8 cellular contexts compared by ENCODE assay signal in the genomic region with DNA sequence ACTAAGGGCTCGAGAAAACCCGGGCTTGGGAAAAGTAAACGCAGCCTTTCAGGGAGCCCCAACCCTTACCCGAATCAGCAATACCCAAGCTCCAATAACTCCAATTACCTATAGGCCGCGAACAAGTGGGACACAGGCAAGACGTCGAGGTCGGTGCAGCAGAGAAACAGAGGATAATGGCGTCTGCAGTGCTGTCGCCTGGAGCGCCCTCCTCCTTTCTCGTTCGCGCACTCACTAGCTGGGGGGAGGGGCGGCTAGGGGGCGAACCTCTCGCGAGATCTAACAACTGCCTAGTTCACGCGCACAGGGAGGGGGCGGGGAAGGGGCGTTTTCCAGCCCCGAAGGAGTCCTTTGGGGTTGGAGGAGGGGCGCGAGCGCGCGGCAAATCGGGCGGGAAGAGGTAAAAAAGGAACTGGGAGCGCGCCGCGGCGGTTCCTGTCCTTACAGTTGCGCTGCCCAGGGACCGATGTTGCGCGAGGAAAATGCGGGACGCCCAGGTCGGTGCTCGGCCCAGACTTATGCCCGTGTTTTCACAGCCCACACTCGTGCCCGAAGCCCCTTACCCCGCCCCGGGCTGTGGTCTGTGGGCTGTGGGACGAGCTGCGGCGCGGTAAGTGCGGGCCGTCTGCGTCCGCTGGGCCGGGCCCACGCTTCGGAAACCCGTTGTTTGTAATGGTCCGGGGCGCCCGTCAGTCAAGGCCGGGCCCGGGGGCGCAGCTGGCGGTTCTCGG. TPM values are rescaled to one million over a fixed set of nuclear protein-coding genes. Genes with fewer than 3 reads are reported as not detected.
DNase-seq lines count a peak whose midpoint lies in the region; ATAC-seq and TF ChIP-seq lines count a peak whose summit lies in the region.

A gene (plus strand): TSS at position 411 of the 731 bp plus-strand sequence. CDS start 20,182 bp downstream, outside the sequence.

- intact Hi-C loops in spleen (cut with DNase I; ENCODE audit: low total_unique reads), result loop anchor here (10.0 kb wide), 1 partner anchor 174 kb away; no protein-coding TSS in a partner anchor

- H3K36me3 ChIP-seq in spleen, result peaks cover 0 to 26% (median 18%) of the 10 kb centered on the region in 6 donors

- TF ChIP-seq POLR2A in spleen (IDR thresholded peaks at IDR 0.05), result peak; percentile 84 to 94 (median 92)

- H3K4me1 Mint-ChIP-seq in WTC11 (peaks cover 42% of the 10 kb centered on the region), immature natural killer cell (peaks cover 46 to 61% of the 10 kb centered on the region in 2 donors)

- H3K4me3 ChIP-seq in cardiac fibroblast (replicated peaks in 1 of 2; ENCODE audit: low read depth in 2 of 2, low read length in 2 of 2) (peak within 1 kb of the TSS; percentile 95 to 100), spleen (peak within 1 kb of the TSS; percentile 75 to 97 (median 91))

- POLR2A ChIA-PET in WTC11 (lab: Charles Lee), result interaction anchor here (0.6 to 2.7 kb wide), 16 partner anchors 10 to 924 kb away, joined by 3 to 24 read pairs (median 4); a partner anchor contains a TSS

- peak within 1 kb of the TSS; percentile 97 to 100 (median 99) for H3K27ac ChIP-seq in spleen

- no peaks in the 10 kb centered on the region for H3K9me3 Mint-ChIP-seq in WTC11
- H3K9me3 Mint-ChIP-seq in immature natural killer cell, result no peaks in the 10 kb centered on the region

- H3K27me3 Mint-ChIP-seq in WTC11 (ENCODE audit: low read depth) (peaks cover 2% of the 10 kb centered on the region), immature natural killer cell (ENCODE audit: low read depth in 3 of 3) (peaks cover 19 to 29% (median 25%) of the 10 kb centered on the region in 3 donors)

- H3K4me3 Mint-ChIP-seq in WTC11 (peak within 1 kb of the TSS; percentile 99), immature natural killer cell (peak within 1 kb of the TSS; percentile 93 to 100 (median 95))

- WGBS in spleen, 5 donors, result 0 to 1% (median 0%) methylated on average over 38 to 69 of the region's 69 CpGs

- peak; percentile 79 for ATAC-seq in GM18907 (IDR thresholded peaks at IDR 0.05; ENCODE audit: unreplicated experiment)
- peak; percentile 67 for ATAC-seq in HG03159 (IDR thresholded peaks at IDR 0.05; ENCODE audit: unreplicated experiment)
- ATAC-seq in WTC11, result peak; percentile 83

- H3K36me3 Mint-ChIP-seq in WTC11 (peaks cover 39% of the 10 kb centered on the region), immature natural killer cell (peaks cover 11 to 27% (median 11%) of the 10 kb centered on the region in 3 donors)

- no peaks in the 10 kb centered on the region for H3K9me3 ChIP-seq in spleen

- DNase-seq in AG08395 (ENCODE audit: low spot score) (peak; percentile 96), NCI-H2227 treated with DMSO at 0.1 percent for 48 hours (lab: John Stamatoyannopoulos, UW) (peak; percentile 97), WTC11 (ENCODE audit: low spot score) (peak; percentile 99), cardiac fibroblast (ENCODE audit: low read depth in 2 of 2) (peak; percentile 99), immature natural killer cell (peak; percentile 98 to 99 (median 99)), spleen (peak; percentile 99)

- H3K27me3 ChIP-seq in spleen (replicated peaks in 1 of 7), result no peaks in the 10 kb centered on the region

- CTCF ChIA-PET in WTC11 (lab: Charles Lee), result interaction anchor here (1.0 to 1.5 kb wide), 2 partner anchors 121 to 281 kb away, joined by 3 to 8 read pairs; no protein-coding TSS in a partner anchor

- H3K27ac Mint-ChIP-seq in WTC11 (peak within 1 kb of the TSS; percentile 100), immature natural killer cell (peak within 1 kb of the TSS; percentile 97 to 100 (median 98))

- peaks cover 24 to 77% (median 50%) of the 10 kb centered on the region in 6 donors for H3K4me1 ChIP-seq in spleen

- no peak for TF ChIP-seq CTCF in WTC11 (IDR thresholded peaks at IDR 0.05)
- TF ChIP-seq CTCF in cardiac fibroblast (IDR thresholded peaks at IDR 0.05; ENCODE audit: low read depth, low read length), result no peak
- TF ChIP-seq CTCF in spleen (IDR thresholded peaks at IDR 0.05 in 8 of 11, conservative IDR thresholded peaks at IDR 0.05 in 3 of 11), result peak in 8 of 11 experiments; percentile 2 to 51 (median 16)

TF ChIP-seq in WTC11, 78 proteins besides CTCF, POLR2A, EP300 and RAD21 (continues in another document):
- no peak for TF ChIP-seq ZNF671 (CRISPR knock-in tag; IDR thresholded peaks at IDR 0.05)
- TF ChIP-seq MYBL2 (CRISPR knock-in tag; IDR thresholded peaks at IDR 0.05), result peak; percentile 71
- TF ChIP-seq, protein P1, sequence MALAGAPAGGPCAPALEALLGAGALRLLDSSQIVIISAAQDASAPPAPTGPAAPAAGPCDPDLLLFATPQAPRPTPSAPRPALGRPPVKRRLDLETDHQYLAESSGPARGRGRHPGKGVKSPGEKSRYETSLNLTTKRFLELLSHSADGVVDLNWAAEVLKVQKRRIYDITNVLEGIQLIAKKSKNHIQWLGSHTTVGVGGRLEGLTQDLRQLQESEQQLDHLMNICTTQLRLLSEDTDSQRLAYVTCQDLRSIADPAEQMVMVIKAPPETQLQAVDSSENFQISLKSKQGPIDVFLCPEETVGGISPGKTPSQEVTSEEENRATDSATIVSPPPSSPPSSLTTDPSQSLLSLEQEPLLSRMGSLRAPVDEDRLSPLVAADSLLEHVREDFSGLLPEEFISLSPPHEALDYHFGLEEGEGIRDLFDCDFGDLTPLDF (CRISPR knock-in tag; IDR thresholded peaks at IDR 0.05), result no peak
- TF ChIP-seq JAZF1 (CRISPR knock-in tag; IDR thresholded peaks at IDR 0.05), result no peak
- 0 out of 2 replicates have a peak, but pooled peaks have one; percentile 36 for TF ChIP-seq TEAD1 (CRISPR knock-in tag; IDR thresholded peaks at IDR 0.05)
- peak; percentile 80; the same call in 1 of the 2 replicates for TF ChIP-seq ZNF232 (CRISPR knock-in tag; IDR thresholded peaks at IDR 0.05)
- TF ChIP-seq, protein P2, sequence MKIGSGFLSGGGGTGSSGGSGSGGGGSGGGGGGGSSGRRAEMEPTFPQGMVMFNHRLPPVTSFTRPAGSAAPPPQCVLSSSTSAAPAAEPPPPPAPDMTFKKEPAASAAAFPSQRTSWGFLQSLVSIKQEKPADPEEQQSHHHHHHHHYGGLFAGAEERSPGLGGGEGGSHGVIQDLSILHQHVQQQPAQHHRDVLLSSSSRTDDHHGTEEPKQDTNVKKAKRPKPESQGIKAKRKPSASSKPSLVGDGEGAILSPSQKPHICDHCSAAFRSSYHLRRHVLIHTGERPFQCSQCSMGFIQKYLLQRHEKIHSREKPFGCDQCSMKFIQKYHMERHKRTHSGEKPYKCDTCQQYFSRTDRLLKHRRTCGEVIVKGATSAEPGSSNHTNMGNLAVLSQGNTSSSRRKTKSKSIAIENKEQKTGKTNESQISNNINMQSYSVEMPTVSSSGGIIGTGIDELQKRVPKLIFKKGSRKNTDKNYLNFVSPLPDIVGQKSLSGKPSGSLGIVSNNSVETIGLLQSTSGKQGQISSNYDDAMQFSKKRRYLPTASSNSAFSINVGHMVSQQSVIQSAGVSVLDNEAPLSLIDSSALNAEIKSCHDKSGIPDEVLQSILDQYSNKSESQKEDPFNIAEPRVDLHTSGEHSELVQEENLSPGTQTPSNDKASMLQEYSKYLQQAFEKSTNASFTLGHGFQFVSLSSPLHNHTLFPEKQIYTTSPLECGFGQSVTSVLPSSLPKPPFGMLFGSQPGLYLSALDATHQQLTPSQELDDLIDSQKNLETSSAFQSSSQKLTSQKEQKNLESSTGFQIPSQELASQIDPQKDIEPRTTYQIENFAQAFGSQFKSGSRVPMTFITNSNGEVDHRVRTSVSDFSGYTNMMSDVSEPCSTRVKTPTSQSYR (CRISPR knock-in tag; IDR thresholded peaks at IDR 0.05), result peak; percentile 97
- TF ChIP-seq, protein P3, sequence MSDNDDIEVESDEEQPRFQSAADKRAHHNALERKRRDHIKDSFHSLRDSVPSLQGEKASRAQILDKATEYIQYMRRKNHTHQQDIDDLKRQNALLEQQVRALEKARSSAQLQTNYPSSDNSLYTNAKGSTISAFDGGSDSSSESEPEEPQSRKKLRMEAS (CRISPR knock-in tag; IDR thresholded peaks at IDR 0.05), result no peak; the same call in 1 of the 2 replicates
- TF ChIP-seq, protein P4, sequence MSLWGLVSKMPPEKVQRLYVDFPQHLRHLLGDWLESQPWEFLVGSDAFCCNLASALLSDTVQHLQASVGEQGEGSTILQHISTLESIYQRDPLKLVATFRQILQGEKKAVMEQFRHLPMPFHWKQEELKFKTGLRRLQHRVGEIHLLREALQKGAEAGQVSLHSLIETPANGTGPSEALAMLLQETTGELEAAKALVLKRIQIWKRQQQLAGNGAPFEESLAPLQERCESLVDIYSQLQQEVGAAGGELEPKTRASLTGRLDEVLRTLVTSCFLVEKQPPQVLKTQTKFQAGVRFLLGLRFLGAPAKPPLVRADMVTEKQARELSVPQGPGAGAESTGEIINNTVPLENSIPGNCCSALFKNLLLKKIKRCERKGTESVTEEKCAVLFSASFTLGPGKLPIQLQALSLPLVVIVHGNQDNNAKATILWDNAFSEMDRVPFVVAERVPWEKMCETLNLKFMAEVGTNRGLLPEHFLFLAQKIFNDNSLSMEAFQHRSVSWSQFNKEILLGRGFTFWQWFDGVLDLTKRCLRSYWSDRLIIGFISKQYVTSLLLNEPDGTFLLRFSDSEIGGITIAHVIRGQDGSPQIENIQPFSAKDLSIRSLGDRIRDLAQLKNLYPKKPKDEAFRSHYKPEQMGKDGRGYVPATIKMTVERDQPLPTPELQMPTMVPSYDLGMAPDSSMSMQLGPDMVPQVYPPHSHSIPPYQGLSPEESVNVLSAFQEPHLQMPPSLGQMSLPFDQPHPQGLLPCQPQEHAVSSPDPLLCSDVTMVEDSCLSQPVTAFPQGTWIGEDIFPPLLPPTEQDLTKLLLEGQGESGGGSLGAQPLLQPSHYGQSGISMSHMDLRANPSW (CRISPR knock-in tag; conservative IDR thresholded peaks at IDR 0.05; ENCODE audit: low read depth), result no peak
- no peak for TF ChIP-seq ZNF396 (CRISPR knock-in tag; IDR thresholded peaks at IDR 0.05; ENCODE audit: borderline replicate concordance)
- TF ChIP-seq, protein P5, sequence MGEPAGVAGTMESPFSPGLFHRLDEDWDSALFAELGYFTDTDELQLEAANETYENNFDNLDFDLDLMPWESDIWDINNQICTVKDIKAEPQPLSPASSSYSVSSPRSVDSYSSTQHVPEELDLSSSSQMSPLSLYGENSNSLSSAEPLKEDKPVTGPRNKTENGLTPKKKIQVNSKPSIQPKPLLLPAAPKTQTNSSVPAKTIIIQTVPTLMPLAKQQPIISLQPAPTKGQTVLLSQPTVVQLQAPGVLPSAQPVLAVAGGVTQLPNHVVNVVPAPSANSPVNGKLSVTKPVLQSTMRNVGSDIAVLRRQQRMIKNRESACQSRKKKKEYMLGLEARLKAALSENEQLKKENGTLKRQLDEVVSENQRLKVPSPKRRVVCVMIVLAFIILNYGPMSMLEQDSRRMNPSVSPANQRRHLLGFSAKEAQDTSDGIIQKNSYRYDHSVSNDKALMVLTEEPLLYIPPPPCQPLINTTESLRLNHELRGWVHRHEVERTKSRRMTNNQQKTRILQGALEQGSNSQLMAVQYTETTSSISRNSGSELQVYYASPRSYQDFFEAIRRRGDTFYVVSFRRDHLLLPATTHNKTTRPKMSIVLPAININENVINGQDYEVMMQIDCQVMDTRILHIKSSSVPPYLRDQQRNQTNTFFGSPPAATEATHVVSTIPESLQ (CRISPR knock-in tag; IDR thresholded peaks at IDR 0.05), result no peak

RNA-seq across cellular contexts. Expression of the gene that starts here (rescaled TPM):
- total RNA-seq in WTC11 (2021), result 23.9 to 26.7 TPM (median 25.8 TPM) in 3 replicates
- 1 to 10 TPM; 4.5 to 7.4 (median 4.9) TPM for polyA plus RNA-seq in immature natural killer cell
- 10 to 100 TPM; 10.8 to 19.5 (median 14.5) TPM for total RNA-seq in spleen
- 1 to 10 TPM; 4.2 to 6.9 (median 5.1) TPM for polyA plus RNA-seq in spleen

Comparison
In these comparisons a context has a peak if more than half of its experiments do, and no peak if none do; other contexts are left out.
1. Peak in every context shown above with its lines: DNase-seq, ATAC-seq, H3K4me3 ChIP-seq and H3K27ac ChIP-seq.
2. CTCF ChIP-seq: peak in spleen (8 of 11); none in WTC11 (single experiment) and cardiac fibroblast (single experiment).